In genomic region chr2:237626813-237627451, GRCh38 we compare ENCODE assay signal across 8 cellular contexts. TPM values are rescaled to one million over a fixed set of nuclear protein-coding genes. Genes with fewer than 3 reads are reported as not detected.
DNase-seq lines count a peak whose midpoint lies in the region; ATAC-seq and TF ChIP-seq lines count a peak whose summit lies in the region.

No MANE protein-coding gene starts in this region.

- peak overlapping the region; percentile 67 for H3K4me3 ChIP-seq in fibroblast of villous mesenchyme (ENCODE audit: low read depth, low read length)

- peak overlapping the region; percentile 44 for H3K27ac Mint-ChIP-seq in osteocyte (ENCODE audit: unreplicated experiment)

- DNase-seq in fibroblast of villous mesenchyme (ENCODE audit: low read depth) (no peak), osteocyte (ENCODE audit: extremely low spot score, unreplicated experiment) (no peak), SKM-1 treated with dmso at 0.1 percent for 144 hours (lab: John Stamatoyannopoulos, UW; ENCODE audit: unreplicated experiment) (no peak), T-helper 9 cell (no peak)
- DNase-seq in stimulated activated CD4-positive, alpha-beta T cell treated with anti-CD3 and anti-CD28 coated beads, Interleukin-12 subunit alpha, Interleukin-12 subunit beta, amount 100 ng/mL, for 4 hours, result no peak

- no peak for ATAC-seq in HG03097 (IDR thresholded peaks at IDR 0.05; ENCODE audit: low FRiP score, unreplicated experiment)

- H3K36me3 Mint-ChIP-seq in osteocyte (ENCODE audit: unreplicated experiment), result peaks cover 11% of the 10 kb centered on the region

- peaks cover 38% of the 10 kb centered on the region for H3K4me1 Mint-ChIP-seq in osteocyte (ENCODE audit: unreplicated experiment)

- H3K4me3 Mint-ChIP-seq in osteocyte (ENCODE audit: unreplicated experiment), result peak overlapping the region; percentile 72

- peak overlapping the region; percentile 59 for H3K27ac ChIP-seq in C4-2B
- H3K27ac ChIP-seq in VCaP, result peak overlapping the region; percentile 75

- TF ChIP-seq CTCF in C4-2B (conservative IDR thresholded peaks at IDR 0.05), result no peak
- TF ChIP-seq CTCF in VCaP (conservative IDR thresholded peaks at IDR 0.05), result no peak
- no peak for TF ChIP-seq CTCF in fibroblast of villous mesenchyme (IDR thresholded peaks at IDR 0.05; ENCODE audit: insufficient read depth, low read depth, low read length)
- no peak for TF ChIP-seq CTCF in osteocyte (IDR thresholded peaks at IDR 0.05)

- no peaks in the 10 kb centered on the region for H3K27me3 Mint-ChIP-seq in osteocyte (ENCODE audit: unreplicated experiment)

- H3K9me3 Mint-ChIP-seq in osteocyte (ENCODE audit: unreplicated experiment), result no peaks in the 10 kb centered on the region

RNA-seq across cellular contexts. Expression of gene LRRFIP1, which starts 0.5 kb away (rescaled TPM):
- total RNA-seq in fibroblast of villous mesenchyme (63.5 and 64.3 TPM in 2 replicates), osteocyte (78.9 and 79.9 TPM in 2 replicates)

RNA-seq across cellular contexts. Expression of gene RAB17, which starts 36.4 kb away (rescaled TPM):
- total RNA-seq in fibroblast of villous mesenchyme (0.43 and 0.64 TPM in 2 replicates), osteocyte (3.9 and 5.2 TPM in 2 replicates)
